Comparison of ENCODE assay signal across 10 cellular contexts in genomic region chr6:41625442-41625841, GRCh38. TPM values are rescaled to one million over a fixed set of nuclear protein-coding genes. Genes with fewer than 3 reads are reported as not detected.
DNase-seq lines count a peak whose midpoint lies in the region; ATAC-seq and TF ChIP-seq lines count a peak whose summit lies in the region.
"Had no signal": no experiment of that assay in that cellular context is flagged by ENCODE, and none has a peak within 500 bp of the region (broad histone marks: within the 10 kb centered on the region; RNA-seq: fewer than 3 reads in every experiment).

No MANE protein-coding gene starts in this region.

- H3K27me3 ChIP-seq in neural progenitor cell (no peaks in the 10 kb centered on the region), mesendoderm (ENCODE audit: insufficient read depth, low read length, poor library complexity) (no peaks in the 10 kb centered on the region), BE2C (no peaks in the 10 kb centered on the region)
- H3K27me3 ChIP-seq: SJSA1 had no signal

- no peak overlapping the region for H3K56ac ChIP-seq in mesendoderm (ENCODE audit: low read length)

- no peak for ATAC-seq in GM21423 (IDR thresholded peaks at IDR 0.05; ENCODE audit: unreplicated experiment)

- H3K27ac ChIP-seq in neural progenitor cell: no peak overlapping the region
- no peak overlapping the region for H3K27ac ChIP-seq in mesendoderm (ENCODE audit: low read depth, low read length)
- H3K27ac ChIP-seq: KMS-11, SJSA1 had no signal

- no peak overlapping the region for H3K4ac ChIP-seq in mesendoderm (ENCODE audit: low read depth, low read length)

- H3K79me2 ChIP-seq in neural progenitor cell (ENCODE audit: low read depth): no peaks in the 10 kb centered on the region
- H3K79me2 ChIP-seq in mesendoderm (ENCODE audit: control insufficient read depth, insufficient read depth, low read length): no peaks in the 10 kb centered on the region

- WGBS in mesendoderm (ENCODE audit: extremely low coverage, insufficient coverage, low lambda C conversion rate): no CpG with 5 or more reads among the region's 6 CpGs

- H3K36me3 ChIP-seq in neural progenitor cell: no peaks in the 10 kb centered on the region
- H3K36me3 ChIP-seq in mesendoderm (ENCODE audit: control insufficient read depth, insufficient read depth, low read length): no peaks in the 10 kb centered on the region
- no peaks in the 10 kb centered on the region for H3K36me3 ChIP-seq in BE2C
- H3K36me3 ChIP-seq: SJSA1 had no signal

- H4K8ac ChIP-seq in mesendoderm (ENCODE audit: low read depth, low read length): no peak overlapping the region

- H3K4me1 ChIP-seq in neural progenitor cell (peaks cover 7% of the 10 kb centered on the region), mesendoderm (ENCODE audit: control insufficient read depth, low read depth, low read length) (no peaks in the 10 kb centered on the region), BE2C (no peaks in the 10 kb centered on the region)

- H3K9me3 ChIP-seq in neural progenitor cell (ENCODE audit: low read depth) (peaks cover 7% of the 10 kb centered on the region), BE2C (no peaks in the 10 kb centered on the region)
- H3K9me3 ChIP-seq: SJSA1 had no signal

- H4K5ac ChIP-seq in mesendoderm (ENCODE audit: low read length): no peak overlapping the region

- no peak overlapping the region for H3K27ac Mint-ChIP-seq in neural progenitor cell

- H3K18ac ChIP-seq in mesendoderm (ENCODE audit: low read length): no peak overlapping the region

- peaks cover 12% of the 10 kb centered on the region for H3K9me3 Mint-ChIP-seq in neural progenitor cell

- H2BK5ac ChIP-seq in mesendoderm (ENCODE audit: low read length): no peak overlapping the region

- peaks cover 29% of the 10 kb centered on the region for H3K4me1 Mint-ChIP-seq in neural progenitor cell

- H2AFZ ChIP-seq in neural progenitor cell (replicated peaks): peak overlapping the region; percentile 7

- H3K36me3 Mint-ChIP-seq in neural progenitor cell: no peaks in the 10 kb centered on the region

- H3K4me3 ChIP-seq in choroid plexus epithelial cell (ENCODE audit: low read depth, low read length) (no peak overlapping the region), neural progenitor cell (no peak overlapping the region), mesendoderm (ENCODE audit: low read length) (no peak overlapping the region), BE2C (ENCODE audit: low read depth, low read length) (no peak overlapping the region)
- H3K4me3 ChIP-seq: SJSA1 had no signal

- H3K9ac ChIP-seq in neural progenitor cell (no peak overlapping the region), mesendoderm (ENCODE audit: low read length) (no peak overlapping the region)
- H3K9ac ChIP-seq: KMS-11 had no signal

- no peak overlapping the region for H2AK5ac ChIP-seq in mesendoderm (ENCODE audit: low read length)

- H3K23ac ChIP-seq in mesendoderm (ENCODE audit: low read length): no peak overlapping the region

- H4K20me1 ChIP-seq in neural progenitor cell (ENCODE audit: low read depth): no peaks in the 10 kb centered on the region

- peaks cover 5% of the 10 kb centered on the region for H3K27me3 Mint-ChIP-seq in neural progenitor cell (ENCODE audit: insufficient read depth, low read depth)

- H2BK15ac ChIP-seq in mesendoderm (replicated peaks; ENCODE audit: low read depth): no peak overlapping the region

- no peak overlapping the region for H3K4me2 ChIP-seq in neural progenitor cell
- no peak overlapping the region for H3K4me2 ChIP-seq in mesendoderm (ENCODE audit: low read length)
- H3K4me2 ChIP-seq: KMS-11 had no signal

- DNase-seq in ELF-1 (ENCODE audit: low read depth, low spot score): peak; percentile 77
- peak; percentile 54 for DNase-seq in NCI-H2029 (lab: John Stamatoyannopoulos, UW)
- peak; percentile 48 for DNase-seq in choroid plexus epithelial cell (ENCODE audit: low read depth)
- DNase-seq in neural progenitor cell (ENCODE audit: low spot score): no peak
- no peak for DNase-seq in mesendoderm
- DNase-seq in activated gamma-delta T cell treated with Interleukin-2 at 50 U/mL for 16 hours: no peak
- no peak for DNase-seq in BE2C

- no peak overlapping the region for H3K4me3 Mint-ChIP-seq in neural progenitor cell

- peaks cover 15% of the 10 kb centered on the region for H3F3A ChIP-seq in neural progenitor cell (ENCODE audit: low read depth)

- no peak overlapping the region for H2BK120ac ChIP-seq in mesendoderm (ENCODE audit: low read depth, low read length)

- no peaks in the 10 kb centered on the region for H3K79me1 ChIP-seq in mesendoderm (ENCODE audit: low read length)

- TF ChIP-seq CTCF in choroid plexus epithelial cell (conservative IDR thresholded peaks at IDR 0.05; ENCODE audit: low read depth, low read length): no peak
- TF ChIP-seq CTCF in neural progenitor cell (IDR thresholded peaks at IDR 0.05): no peak
- no peak for TF ChIP-seq CTCF in BE2C (IDR thresholded peaks at IDR 0.05; ENCODE audit: low read depth, low read length)

RNA-seq across cellular contexts. Expression of gene MDFI, which starts 12.8 kb away (rescaled TPM):
- 29.5 and 87.4 TPM in 2 replicates for total RNA-seq in neural progenitor cell (ENCODE audit: low replicate concordance)
- polyA plus RNA-seq in mesendoderm (2013, experiment 1 of 2): 68.1 TPM
- 63.7 TPM for polyA plus RNA-seq in mesendoderm (2013, experiment 2 of 2)
- polyA plus RNA-seq in BE2C (2012; ENCODE audit: insufficient read depth, insufficient read length, low read depth): 3.7 TPM
- total RNA-seq: SJSA1 had no signal

Comparison
In these comparisons a context has a peak if more than half of its experiments do, and no peak if none do; other contexts are left out.
1. DNase-seq: peak in ELF-1 (single experiment), NCI-H2029 (single experiment) and choroid plexus epithelial cell (single experiment); none in neural progenitor cell (single experiment), mesendoderm (single experiment), activated gamma-delta T cell treated with Interleukin-2 at 50 U/mL for 16 hours (single experiment) and BE2C (single experiment).